21 cellular contexts compared by ENCODE assay signal in the genomic region with DNA sequence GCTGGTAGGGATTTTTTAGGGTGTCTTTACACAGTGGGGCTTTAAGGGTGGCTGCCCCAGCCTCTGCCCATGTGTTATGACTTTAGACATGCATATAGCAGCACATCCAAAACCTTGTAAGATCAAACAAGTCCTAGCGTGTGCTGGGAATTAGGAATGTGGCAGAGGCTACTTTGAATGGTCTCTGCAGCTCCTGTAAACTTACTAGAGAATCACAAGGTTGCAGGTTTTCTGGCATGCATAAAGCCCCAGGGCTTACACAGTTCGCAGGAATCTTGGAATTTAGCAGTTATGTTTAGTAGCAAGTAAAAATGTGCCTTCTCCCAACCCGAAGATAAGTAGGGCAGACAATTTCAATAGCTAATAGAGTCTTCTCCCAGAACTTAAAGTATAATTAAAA. TPM values are rescaled to one million over a fixed set of nuclear protein-coding genes. Genes with fewer than 3 reads are reported as not detected.
A peak's percentile ranks its signal among the peaks of the same experiment; 100 is the strongest.
DNase-seq lines count a peak whose midpoint lies in the region; ATAC-seq and TF ChIP-seq lines count a peak whose summit lies in the region.
"Had no signal": no experiment of that assay in that cellular context is flagged by ENCODE, and none has a peak within 500 bp of the region (broad histone marks: within the 10 kb centered on the region; RNA-seq: fewer than 3 reads in every experiment).

No MANE protein-coding gene starts in this region.

- H3K27ac ChIP-seq in epithelial cell of prostate = no peak overlapping the region
- H3K27ac ChIP-seq: C4-2B had no signal

- no peaks in the 10 kb centered on the region for H3K9me3 Mint-ChIP-seq in MCF 10A (ENCODE audit: unreplicated experiment)

- no peak for ATAC-seq in HG03460 (IDR thresholded peaks at IDR 0.05; ENCODE audit: unreplicated experiment)

- POLR2A ChIA-PET in MCF 10A (lab: Yijun Ruan, JAX) = interaction anchor here (1.0 kb wide), 1 partner anchor 13 kb away, joined by 3 read pairs; no protein-coding TSS in a partner anchor

- intact Hi-C loops in MCF 10A (cut with micrococcal nuclease) = no loop called here

- peaks cover 38% of the 10 kb centered on the region for H3K27me3 Mint-ChIP-seq in MCF 10A (ENCODE audit: insufficient read depth, unreplicated experiment)

- CTCF ChIA-PET in MCF 10A (lab: Yijun Ruan, JAX) = no interaction called here

- no peak for TF ChIP-seq CTCF in MCF 10A (IDR thresholded peaks at IDR 0.05; ENCODE audit: unreplicated experiment)

- DNase-seq in ELF-1 (ENCODE audit: low read depth, low spot score) = peak; percentile 65
- peak; percentile 2 for DNase-seq in MCF 10A (ENCODE audit: unreplicated experiment)
- DNase-seq in epithelial cell of prostate (ENCODE audit: low read depth, low spot score) = peak; percentile 2
- DNase-seq in left kidney (ENCODE audit: low read depth, low spot score) = peak; percentile 32
- no peak for DNase-seq in H4 (ENCODE audit: low spot score)
- DNase-seq in NOMO-1 treated with DMSO at 0.1 percent for 48 hours (lab: John Stamatoyannopoulos, UW; ENCODE audit: unreplicated experiment) = no peak
- DNase-seq in anterior cingulate cortex (lab: John Stamatoyannopoulos, UW) = no peak
- DNase-seq: GF-D8, HCEC 1CT, KBM-7, NCI-H1092, NCI-H146, NCI-H2029, NCI-H345, NCI-H524, Right ventricle myocardium superior had no signal

- no peak overlapping the region for H3K27ac Mint-ChIP-seq in MCF 10A (ENCODE audit: low read depth, unreplicated experiment)

- H3K4me1 Mint-ChIP-seq in MCF 10A (ENCODE audit: insufficient read depth, unreplicated experiment) = no peaks in the 10 kb centered on the region

- no peak overlapping the region for H3K4me3 Mint-ChIP-seq in MCF 10A (ENCODE audit: unreplicated experiment)

- BruUV-seq in MCF 10A (replicated peaks; lab: Mats Ljungman, UMichigan) = no TSS peak

- no peaks in the 10 kb centered on the region for H3K36me3 Mint-ChIP-seq in MCF 10A (ENCODE audit: insufficient read depth, unreplicated experiment)

RNA-seq across cellular contexts. Expression of a gene that starts 46.8 kb away (rescaled TPM):
- not detected in 2 replicates for total RNA-seq in MCF 10A (2022)
- not detected in 2 replicates for total RNA-seq in H4 (2014; rRNA removed; shearing (Covaris generic))
- total RNA-seq: A172, HT1080, SK-MEL-5 had no signal

Comparison
In these comparisons a context has a peak if more than half of its experiments do, and no peak if none do; other contexts are left out.
1. DNase-seq: peak in ELF-1 (single experiment), MCF 10A (single experiment), epithelial cell of prostate (single experiment) and left kidney (single experiment); none in H4 (single experiment), NOMO-1 treated with DMSO at 0.1 percent for 48 hours (single experiment) and anterior cingulate cortex (0 of 58).